In genomic region chr15:64337761-64338160, GRCh38 we compare ENCODE assay signal across 19 cellular contexts. TPM values are rescaled to one million over a fixed set of nuclear protein-coding genes. Genes with fewer than 3 reads are reported as not detected.
DNase-seq lines count a peak whose midpoint lies in the region; ATAC-seq and TF ChIP-seq lines count a peak whose summit lies in the region.
"Had no signal": no experiment of that assay in that cellular context is flagged by ENCODE, and none has a peak within 500 bp of the region (broad histone marks: within the 10 kb centered on the region; RNA-seq: fewer than 3 reads in every experiment).

No MANE protein-coding gene starts in this region.

- H3K27me3 Mint-ChIP-seq in CD4-positive, alpha-beta T cell: no peaks in the 10 kb centered on the region
- H3K27me3 Mint-ChIP-seq in CD8-positive, alpha-beta T cell (ENCODE audit: low read depth): no peaks in the 10 kb centered on the region
- H3K27me3 Mint-ChIP-seq: IgD-negative memory B cell had no signal

- H2BK15ac ChIP-seq in mesenchymal stem cell (ENCODE audit: low read depth, poor library complexity, severe bottlenecking): no peak overlapping the region

- intact Hi-C loops in CD4-positive, alpha-beta T cell (cut with DNase I, micrococcal nuclease): no loop called here
- intact Hi-C loops in CD8-positive, alpha-beta T cell (cut with DNase I, micrococcal nuclease): no loop called here

- H3K79me1 ChIP-seq in mesenchymal stem cell (replicated peaks; ENCODE audit: low read length, poor library complexity, severe bottlenecking): peaks cover 18% of the 10 kb centered on the region

- H3K9me3 Mint-ChIP-seq in CD4-positive, alpha-beta T cell: no peaks in the 10 kb centered on the region
- H3K9me3 Mint-ChIP-seq in CD8-positive, alpha-beta T cell: no peaks in the 10 kb centered on the region
- H3K9me3 Mint-ChIP-seq: IgD-negative memory B cell had no signal

- H3K27me3 ChIP-seq in CD4-positive, alpha-beta T cell (ENCODE audit: control insufficient read depth, insufficient read depth, low read length): no peaks in the 10 kb centered on the region
- H3K27me3 ChIP-seq in CD8-positive, alpha-beta T cell (ENCODE audit: insufficient read depth, low read length): no peaks in the 10 kb centered on the region
- H3K27me3 ChIP-seq in mesenchymal stem cell (ENCODE audit: control insufficient read depth in 1 of 2, insufficient read depth in 1 of 2, low read length in 2 of 2): no peaks in the 10 kb centered on the region
- H3K27me3 ChIP-seq: BLaER1 treated with 17β-estradiol and CSF1 and Interleukin-3, amounts not matched to agents 10 nM and 100 nM had no signal

- DNase-seq in CD4-positive, alpha-beta T cell: no peak
- no peak for DNase-seq in CD8-positive, alpha-beta T cell
- peak; percentile 85 for DNase-seq in dermis blood vessel endothelial cell
- peak; percentile 29 for DNase-seq in mesenchymal stem cell
- DNase-seq in AML-193 (lab: John Stamatoyannopoulos, UW): no peak
- DNase-seq in mesenteric fat pad (ENCODE audit: low spot score): no peak
- DNase-seq: NCI-H1105; NCI-H146; NCI-H2029 treated with DMSO at 0.1 percent for 48 hours; NCI-H2171; NCI-H345; NCI-H524; NCI-H774; NK-92 treated with Interleukin-12 subunit alpha and Interleukin-12 subunit beta, amount 100 ng/mL, for 24 hours; SHP77 treated with DMSO at 0.1 percent for 48 hours had no signal

- H3K27ac ChIP-seq in CD4-positive, alpha-beta T cell (ENCODE audit: low read depth, low read length): no peak overlapping the region
- no peak overlapping the region for H3K27ac ChIP-seq in CD8-positive, alpha-beta T cell (ENCODE audit: low read depth, low read length)
- H3K27ac ChIP-seq in mesenchymal stem cell (ENCODE audit: low read length, poor library complexity, severe bottlenecking): no peak overlapping the region
- H3K27ac ChIP-seq: BLaER1 treated with 17β-estradiol and CSF1 and Interleukin-3, amounts not matched to agents 10 nM and 100 nM; RWPE1 had no signal

- H3K4me3 Mint-ChIP-seq in CD4-positive, alpha-beta T cell: no peak overlapping the region
- no peak overlapping the region for H3K4me3 Mint-ChIP-seq in CD8-positive, alpha-beta T cell
- H3K4me3 Mint-ChIP-seq: IgD-negative memory B cell had no signal

- H3K4me2 ChIP-seq in mesenchymal stem cell (ENCODE audit: low read length, poor library complexity, severe bottlenecking): no peak overlapping the region
- H3K4me2 ChIP-seq: BLaER1 treated with 17β-estradiol and CSF1 and Interleukin-3, amounts not matched to agents 10 nM and 100 nM had no signal

- no peak overlapping the region for H2BK12ac ChIP-seq in mesenchymal stem cell (ENCODE audit: low read length in 2 of 2)

- H4K8ac ChIP-seq in mesenchymal stem cell (ENCODE audit: low read length): no peak overlapping the region

- POLR2A ChIA-PET in CD4-positive, alpha-beta T cell (lab: Charles Lee): no interaction called here
- POLR2A ChIA-PET in CD8-positive, alpha-beta T cell (lab: Charles Lee): no interaction called here

- no peak overlapping the region for H2BK5ac ChIP-seq in mesenchymal stem cell (ENCODE audit: low read depth, low read length, poor library complexity, severe bottlenecking)

- peaks cover 8% of the 10 kb centered on the region for H3K4me1 ChIP-seq in CD8-positive, alpha-beta T cell (ENCODE audit: insufficient read depth, low read length)
- H3K4me1 ChIP-seq in mesenchymal stem cell (ENCODE audit: control insufficient read depth, insufficient read depth, low read depth, low read length): no peaks in the 10 kb centered on the region

- H3K27ac Mint-ChIP-seq in CD4-positive, alpha-beta T cell: peak overlapping the region; percentile 38
- H3K27ac Mint-ChIP-seq in CD8-positive, alpha-beta T cell: peak overlapping the region; percentile 47
- H3K27ac Mint-ChIP-seq: IgD-negative memory B cell had no signal

- H2AFZ ChIP-seq in mesenchymal stem cell (ENCODE audit: low read depth, low read length): no peak overlapping the region

- H3K36me3 Mint-ChIP-seq in CD4-positive, alpha-beta T cell (ENCODE audit: low read depth): peaks cover 34% of the 10 kb centered on the region
- peaks cover 35% of the 10 kb centered on the region for H3K36me3 Mint-ChIP-seq in CD8-positive, alpha-beta T cell

- no peaks in the 10 kb centered on the region for H3K36me3 ChIP-seq in CD8-positive, alpha-beta T cell (ENCODE audit: insufficient read depth, low read length)
- H3K36me3 ChIP-seq in mesenchymal stem cell (ENCODE audit: control insufficient read depth in 1 of 2, insufficient read depth in 2 of 2, low read depth in 1 of 2, low read length in 2 of 2): peaks cover 9 to 24% of the 10 kb centered on the region in 2 experiments

- WGBS in mesenchymal stem cell: no CpG with 5 or more reads among the region's 2 CpGs

- no peak overlapping the region for H3K23ac ChIP-seq in mesenchymal stem cell (ENCODE audit: low read length in 2 of 2)

- peaks cover 40% of the 10 kb centered on the region for H3K4me1 Mint-ChIP-seq in CD4-positive, alpha-beta T cell (ENCODE audit: low read depth)
- peaks cover 28% of the 10 kb centered on the region for H3K4me1 Mint-ChIP-seq in CD8-positive, alpha-beta T cell (ENCODE audit: low read depth)

- no peak overlapping the region for H2BK120ac ChIP-seq in mesenchymal stem cell (ENCODE audit: low read depth, low read length)

- H3K9me3 ChIP-seq in CD4-positive, alpha-beta T cell (ENCODE audit: control insufficient read depth, low read length): no peaks in the 10 kb centered on the region
- no peaks in the 10 kb centered on the region for H3K9me3 ChIP-seq in CD8-positive, alpha-beta T cell (ENCODE audit: low read length)
- no peaks in the 10 kb centered on the region for H3K9me3 ChIP-seq in mesenchymal stem cell (ENCODE audit: control insufficient read depth, low read length)

- H3K14ac ChIP-seq in mesenchymal stem cell (ENCODE audit: low read length in 2 of 2): no peak overlapping the region

- H2AK5ac ChIP-seq in mesenchymal stem cell (ENCODE audit: low read length, severe bottlenecking): no peak overlapping the region

- H3K4ac ChIP-seq in mesenchymal stem cell (ENCODE audit: low read depth in 1 of 2, low read length in 2 of 2): no peak overlapping the region

- H3K18ac ChIP-seq in mesenchymal stem cell (ENCODE audit: low read depth in 1 of 2, low read length in 2 of 2): no peak overlapping the region

- no peak overlapping the region for H3K4me3 ChIP-seq in CD8-positive, alpha-beta T cell (ENCODE audit: low read depth, low read length)
- no peak overlapping the region for H3K4me3 ChIP-seq in mesenchymal stem cell (ENCODE audit: insufficient read depth in 1 of 2, low read depth in 1 of 2, low read length in 2 of 2)
- H3K4me3 ChIP-seq: BLaER1 treated with 17β-estradiol and CSF1 and Interleukin-3, amounts not matched to agents 10 nM and 100 nM had no signal

- no peak overlapping the region for H4K91ac ChIP-seq in mesenchymal stem cell (ENCODE audit: low read length)

- ATAC-seq in CD4-positive, alpha-beta T cell (ENCODE audit: poor library complexity): no peak
- ATAC-seq in CD8-positive, alpha-beta T cell: no peak
- ATAC-seq in GM19397 (IDR thresholded peaks at IDR 0.05; ENCODE audit: unreplicated experiment): no peak

- H3K9ac ChIP-seq in mesenchymal stem cell (ENCODE audit: low read length): no peak overlapping the region
- H3K9ac ChIP-seq: BLaER1 treated with 17β-estradiol and CSF1 and Interleukin-3, amounts not matched to agents 10 nM and 100 nM had no signal

- CTCF ChIA-PET in CD4-positive, alpha-beta T cell (lab: Charles Lee): no interaction called here
- CTCF ChIA-PET in CD8-positive, alpha-beta T cell (lab: Charles Lee): no interaction called here

- no peak for TF ChIP-seq CTCF in CD4-positive, alpha-beta T cell (IDR thresholded peaks at IDR 0.05)
- no peak for TF ChIP-seq CTCF in CD8-positive, alpha-beta T cell (IDR thresholded peaks at IDR 0.05)

RNA-seq across cellular contexts. Expression of gene CSNK1G1, which starts 18.2 kb away (rescaled TPM):
- 10 to 100 TPM; 12.2 to 13.7 TPM for total RNA-seq in CD4-positive, alpha-beta T cell
- 10 to 100 TPM in 1 of 2 experiments, 1 to 10 TPM in 1; 10.0 to 12.9 TPM for total RNA-seq in CD8-positive, alpha-beta T cell
- total RNA-seq in dermis blood vessel endothelial cell (25.9 and 34.1 TPM in 2 replicates), mesenteric fat pad (19.8 TPM)
- polyA plus RNA-seq in mesenchymal stem cell (2013, experiment 1 of 2): 10.4 TPM
- 10.8 TPM for polyA plus RNA-seq in mesenchymal stem cell (2013, experiment 2 of 2)

RNA-seq across cellular contexts. Expression of gene PCLAF, which starts 43.5 kb away (rescaled TPM):
- under 1 TPM; 0.80 to 0.84 TPM for total RNA-seq in CD4-positive, alpha-beta T cell
- total RNA-seq in CD8-positive, alpha-beta T cell: under 1 TPM; 0.65 to 0.83 TPM
- total RNA-seq in dermis blood vessel endothelial cell: 13.4 and 31.2 TPM in 2 replicates
- polyA plus RNA-seq in mesenchymal stem cell (2013, experiment 1 of 2): 15.9 TPM
- 21.8 TPM for polyA plus RNA-seq in mesenchymal stem cell (2013, experiment 2 of 2)
- 0.35 TPM for total RNA-seq in mesenteric fat pad

RNA-seq across cellular contexts. Expression of gene TRIP4, which starts 49.9 kb away (rescaled TPM):
- total RNA-seq in CD4-positive, alpha-beta T cell: 10 to 100 TPM in 1 of 2 experiments, 1 to 10 TPM in 1; 9.6 to 10.7 TPM
- 10 to 100 TPM; 10.7 to 11.2 TPM for total RNA-seq in CD8-positive, alpha-beta T cell
- total RNA-seq in dermis blood vessel endothelial cell: 10.7 and 13.9 TPM in 2 replicates
- 44.1 TPM for polyA plus RNA-seq in mesenchymal stem cell (2013, experiment 1 of 2)
- 43.4 TPM for polyA plus RNA-seq in mesenchymal stem cell (2013, experiment 2 of 2)
- 25.4 TPM for total RNA-seq in mesenteric fat pad

Comparison
In these comparisons a context has a peak if more than half of its experiments do, and no peak if none do; other contexts are left out.
1. DNase-seq: peak in dermis blood vessel endothelial cell (single experiment) and mesenchymal stem cell (single experiment); none in CD4-positive, alpha-beta T cell (0 of 10), CD8-positive, alpha-beta T cell (0 of 7), AML-193 (0 of 2) and mesenteric fat pad (single experiment).